9 cellular contexts compared by ENCODE assay signal in genomic region chr3:36648241-36649034, GRCh38.
DNase-seq lines count a peak whose midpoint lies in the region; ATAC-seq and TF ChIP-seq lines count a peak whose summit lies in the region.
"Had no signal": no experiment of that assay in that cellular context is flagged by ENCODE, and none has a peak within 500 bp of the region (broad histone marks: within the 10 kb centered on the region; RNA-seq: fewer than 3 reads in every experiment).

No MANE protein-coding gene starts in this region.

- no peaks in the 10 kb centered on the region for H3K36me3 ChIP-seq in neuronal stem cell (replicated peaks in 1 of 2; ENCODE audit: control insufficient read depth in 2 of 2, insufficient read depth in 2 of 2, low read length in 2 of 2)
- H3K36me3 ChIP-seq: prostate gland had no signal

- H3K4ac ChIP-seq in neuronal stem cell (ENCODE audit: low read length) = no peak overlapping the region

- H2BK5ac ChIP-seq in neuronal stem cell (ENCODE audit: low read length) = no peak overlapping the region

- H4K8ac ChIP-seq in neuronal stem cell (ENCODE audit: low read depth, low read length) = no peak overlapping the region

- H3K27ac ChIP-seq in neuronal stem cell (replicated peaks; ENCODE audit: low read length) = no peak overlapping the region
- H3K27ac ChIP-seq: prostate gland had no signal

- no peak overlapping the region for H3K9ac ChIP-seq in neuronal stem cell (ENCODE audit: low read depth, low read length, poor library complexity)

- H2AK5ac ChIP-seq in neuronal stem cell (ENCODE audit: low read depth, low read length) = no peak overlapping the region

- H3K23ac ChIP-seq in neuronal stem cell (ENCODE audit: low read depth, low read length, poor library complexity) = no peak overlapping the region

- no peak overlapping the region for H3K4me2 ChIP-seq in neuronal stem cell (ENCODE audit: insufficient read depth, low read length, poor library complexity, severe bottlenecking)

- H3K4me3 ChIP-seq in AG09309 (ENCODE audit: control insufficient read depth, low read depth, low read length) = no peak overlapping the region
- H3K4me3 ChIP-seq in neuronal stem cell (ENCODE audit: low read length in 2 of 2) = no peak overlapping the region
- H3K4me3 ChIP-seq: prostate gland had no signal

- H3K18ac ChIP-seq in neuronal stem cell (ENCODE audit: low read length) = no peak overlapping the region

- no peak overlapping the region for H3K14ac ChIP-seq in neuronal stem cell (ENCODE audit: low read length)

- H2AFZ ChIP-seq in neuronal stem cell (ENCODE audit: low read length) = no peak overlapping the region

- H4K91ac ChIP-seq in neuronal stem cell (ENCODE audit: low read depth, low read length, poor library complexity) = no peak overlapping the region

- H3K79me1 ChIP-seq in neuronal stem cell (ENCODE audit: low read depth, low read length) = no peaks in the 10 kb centered on the region

- DNase-seq in AG09309 (ENCODE audit: low read depth) (peak; percentile 94), HS-27A (ENCODE audit: low read depth) (peak; percentile 89), GM10266 (ENCODE audit: extremely low spot score) (no peak), neuronal stem cell (ENCODE audit: low spot score) (no peak), DMS53 treated with DMSO at 0.1 percent for 48 hours (lab: John Stamatoyannopoulos, UW; ENCODE audit: unreplicated experiment) (no peak), islet precursor cell (no peak)

- H2BK12ac ChIP-seq in neuronal stem cell (ENCODE audit: low read length) = no peak overlapping the region

- ATAC-seq in GM21447 (IDR thresholded peaks at IDR 0.05; ENCODE audit: unreplicated experiment) (peak; percentile 88), esophagus mucosa (peak; percentile 28)

- WGBS in neuronal stem cell (ENCODE audit: extremely low coverage in 2 of 2, insufficient read length in 2 of 2, insufficient replicate concordance in 1 of 2), 2 donors = no CpG with 5 or more reads among the region's 5 CpGs

- no peaks in the 10 kb centered on the region for H3K27me3 ChIP-seq in neuronal stem cell (ENCODE audit: control insufficient read depth in 3 of 3, insufficient read depth in 3 of 3, low read depth in 1 of 3, low read length in 3 of 3)

- H3K4me1 ChIP-seq in neuronal stem cell (ENCODE audit: control insufficient read depth in 2 of 2, insufficient read depth in 1 of 2, low read depth in 1 of 2, low read length in 2 of 2) = no peaks in the 10 kb centered on the region
- H3K4me1 ChIP-seq: prostate gland had no signal

- H2BK15ac ChIP-seq in neuronal stem cell (ENCODE audit: low read length) = no peak overlapping the region

- no peaks in the 10 kb centered on the region for H3K9me3 ChIP-seq in neuronal stem cell (replicated peaks in 1 of 2; ENCODE audit: control insufficient read depth in 2 of 2, insufficient read depth in 1 of 2, low read depth in 1 of 2, low read length in 2 of 2)
- H3K9me3 ChIP-seq: prostate gland had no signal

- H2BK120ac ChIP-seq in neuronal stem cell (ENCODE audit: low read depth, low read length) = no peak overlapping the region

- TF ChIP-seq CTCF in AG09309 (IDR thresholded peaks at IDR 0.05; ENCODE audit: control insufficient read depth, insufficient read depth, low read depth, low read length, missing control alignments) = no peak
- no peak for TF ChIP-seq CTCF in GM10266 (IDR thresholded peaks at IDR 0.05; ENCODE audit: control insufficient read depth, insufficient read depth, low read depth, missing control alignments)

Comparison
In these comparisons a context has a peak if more than half of its experiments do, and no peak if none do; other contexts are left out.
1. DNase-seq: peak in AG09309 (single experiment) and HS-27A (single experiment); none in GM10266 (single experiment), neuronal stem cell (single experiment), DMS53 treated with DMSO at 0.1 percent for 48 hours (single experiment) and islet precursor cell (single experiment).